8 cellular contexts compared by ENCODE assay signal in genomic region chr1:40404670-40405462, GRCh38. TPM values are rescaled to one million over a fixed set of nuclear protein-coding genes. Genes with fewer than 3 reads are reported as not detected.
DNase-seq lines count a peak whose midpoint lies in the region; ATAC-seq and TF ChIP-seq lines count a peak whose summit lies in the region.

No MANE protein-coding gene starts in this region.

- H3K4me3 ChIP-seq in H7 (ENCODE audit: insufficient read depth, low read depth, low read length) (no peak overlapping the region), gastrocnemius medialis (no peak overlapping the region)

- DNase-seq in COLO668 (lab: John Stamatoyannopoulos, UW; ENCODE audit: unreplicated experiment) (peak; percentile 99), H7 (peak; percentile 49), NCI-H69 (lab: John Stamatoyannopoulos, UW) (peak; percentile 46), glutamatergic neuron (no peak), gastrocnemius medialis (no peak)

- ATAC-seq in gastrocnemius medialis: peak; percentile 52 to 78
- ATAC-seq in HG03280 (IDR thresholded peaks at IDR 0.05; ENCODE audit: unreplicated experiment): no peak
- no peak for ATAC-seq in GM21447 (IDR thresholded peaks at IDR 0.05; ENCODE audit: unreplicated experiment)

- no peaks in the 10 kb centered on the region for H3K4me1 ChIP-seq in gastrocnemius medialis

- H3K27me3 ChIP-seq in H7 (ENCODE audit: control insufficient read depth, insufficient read depth, low read length): no peaks in the 10 kb centered on the region
- no peaks in the 10 kb centered on the region for H3K27me3 ChIP-seq in gastrocnemius medialis

- peak overlapping the region; percentile 71 for H3K4me3 Mint-ChIP-seq in activated naive CD8-positive, alpha-beta T cell
- H3K4me3 Mint-ChIP-seq in glutamatergic neuron (ENCODE audit: unreplicated experiment): no peak overlapping the region

- TF ChIP-seq CTCF in glutamatergic neuron (IDR thresholded peaks at IDR 0.05; ENCODE audit: partially characterized antibody, unreplicated experiment): peak; percentile 86
- peak; percentile 78 to 87 (median 82) for TF ChIP-seq CTCF in gastrocnemius medialis (IDR thresholded peaks at IDR 0.05 in 4 of 5, conservative IDR thresholded peaks at IDR 0.05 in 1 of 5)

- H3K27ac ChIP-seq in gastrocnemius medialis: no peak overlapping the region

- H3K9me3 ChIP-seq in gastrocnemius medialis: no peaks in the 10 kb centered on the region

- H3K27ac Mint-ChIP-seq in activated naive CD8-positive, alpha-beta T cell: peak overlapping the region; percentile 97
- H3K27ac Mint-ChIP-seq in glutamatergic neuron (ENCODE audit: unreplicated experiment): no peak overlapping the region

- H3K36me3 Mint-ChIP-seq in activated naive CD8-positive, alpha-beta T cell: peaks cover 9% of the 10 kb centered on the region
- no peaks in the 10 kb centered on the region for H3K36me3 Mint-ChIP-seq in glutamatergic neuron (ENCODE audit: unreplicated experiment)

- H3K36me3 ChIP-seq in H7 (replicated peaks; ENCODE audit: control insufficient read depth, insufficient read depth, low read length): no peaks in the 10 kb centered on the region
- peaks cover 0 to 13% of the 10 kb centered on the region in 2 donors for H3K36me3 ChIP-seq in gastrocnemius medialis

- intact Hi-C loops in gastrocnemius medialis (cut with DNase I; ENCODE audit: low total_unique reads): loop anchor here (2.0 to 5.0 kb wide), 5 partner anchors 33 to 260 kb away; partner anchors contain the start of genes COL9A2 and SMAP2

- H3K27me3 Mint-ChIP-seq in activated naive CD8-positive, alpha-beta T cell: no peaks in the 10 kb centered on the region
- H3K27me3 Mint-ChIP-seq in glutamatergic neuron (ENCODE audit: unreplicated experiment): no peaks in the 10 kb centered on the region

- in situ Hi-C loops in gastrocnemius medialis (cut with MboI; ENCODE audit: low sequenced_read_pairs in 4 of 4): loop anchor here (5.0 to 10.0 kb wide), 5 partner anchors 50 to 263 kb away; no protein-coding TSS in a partner anchor

- H3K4me1 Mint-ChIP-seq in activated naive CD8-positive, alpha-beta T cell (ENCODE audit: low read depth): peaks cover 75% of the 10 kb centered on the region
- peaks cover 1% of the 10 kb centered on the region for H3K4me1 Mint-ChIP-seq in glutamatergic neuron (ENCODE audit: low read depth, unreplicated experiment)

- no peak for TF ChIP-seq POLR2A in gastrocnemius medialis (IDR thresholded peaks at IDR 0.05)

- no peaks in the 10 kb centered on the region for H3K9me3 Mint-ChIP-seq in activated naive CD8-positive, alpha-beta T cell (ENCODE audit: low read depth)
- no peaks in the 10 kb centered on the region for H3K9me3 Mint-ChIP-seq in glutamatergic neuron (ENCODE audit: unreplicated experiment)

RNA-seq across cellular contexts. Expression of gene SMAP2, which starts 31.3 kb away (rescaled TPM):
- total RNA-seq in H7 (2014; rRNA removed; shearing (Covaris generic)): 9.5 and 12.4 TPM in 2 replicates
- total RNA-seq in glutamatergic neuron (ENCODE audit: unreplicated experiment): 25.2 TPM
- total RNA-seq in gastrocnemius medialis: 100 to 1,000 TPM in 1 of 4 donors, 10 to 100 TPM in 3; 14.9 to 121 (median 47.5) TPM

RNA-seq across cellular contexts. Expression of gene ZFP69B, which starts 45.4 kb away (rescaled TPM):
- 4.0 and 7.2 TPM in 2 replicates for total RNA-seq in H7 (2014; rRNA removed; shearing (Covaris generic))
- total RNA-seq in glutamatergic neuron (ENCODE audit: unreplicated experiment): 10.7 TPM
- total RNA-seq in gastrocnemius medialis: under 1 TPM in 3 of 4 donors, not detected in 1; 0.20 to 0.36 (median 0.35) TPM

Comparison
In these comparisons a context has a peak if more than half of its experiments do, and no peak if none do; other contexts are left out.
1. DNase-seq: peak in COLO668 (single experiment), H7 (single experiment) and NCI-H69 (single experiment); none in glutamatergic neuron (single experiment) and gastrocnemius medialis (0 of 2).
2. ATAC-seq: peak in gastrocnemius medialis (2 of 2); none in HG03280 (single experiment) and GM21447 (single experiment).